8 cellular contexts compared by ENCODE assay signal in genomic region chr12:77324763-77325468, GRCh38.
DNase-seq lines count a peak whose midpoint lies in the region; ATAC-seq and TF ChIP-seq lines count a peak whose summit lies in the region.

No MANE protein-coding gene starts in this region.

- H3K27me3 ChIP-seq in BE2C: peaks cover 44% of the 10 kb centered on the region
- no peaks in the 10 kb centered on the region for H3K27me3 ChIP-seq in tibial nerve

- H3K4me1 Mint-ChIP-seq in activated CD4-positive, alpha-beta memory T cell treated with anti-CD3 and anti-CD28 coated beads, Interleukin-2, amount 10 ng/mL, durations not matched to agents 7 days and 5 days: peaks cover 6% of the 10 kb centered on the region
- H3K4me1 Mint-ChIP-seq in naive B cell: peaks cover 8 to 15% (median 14%) of the 10 kb centered on the region in 3 donors

- H3K36me3 ChIP-seq in BE2C: no peaks in the 10 kb centered on the region
- H3K36me3 ChIP-seq in tibial nerve: no peaks in the 10 kb centered on the region

- peak; percentile 77 for ATAC-seq in GM18520 (IDR thresholded peaks at IDR 0.05; ENCODE audit: unreplicated experiment)
- peak; percentile 92 for ATAC-seq in HG02973 (IDR thresholded peaks at IDR 0.05; ENCODE audit: unreplicated experiment)
- no peak for ATAC-seq in naive B cell (ENCODE audit: low read depth in 2 of 2)

- peak overlapping the region; percentile 45 for H3K4me3 ChIP-seq in BE2C (ENCODE audit: low read depth, low read length)
- peak overlapping the region; percentile 49 to 68 (median 62) for H3K4me3 ChIP-seq in tibial nerve

- no peaks in the 10 kb centered on the region for H3K9me3 ChIP-seq in BE2C
- H3K9me3 ChIP-seq in tibial nerve: no peaks in the 10 kb centered on the region

- DNase-seq in BE2C (peak; percentile 79), NCI-H2029 treated with DMSO at 0.1 percent for 48 hours (lab: John Stamatoyannopoulos, UW) (peak; percentile 17), fibroblast of the conjunctiva (ENCODE audit: low read depth) (peak; percentile 20), naive B cell (no peak), tibial nerve (ENCODE audit: low spot score in 2 of 2) (peak; percentile 38 to 53)
- peak; percentile 37 for DNase-seq in activated CD4-positive, alpha-beta memory T cell treated with anti-CD3 and anti-CD28 coated beads, Interleukin-2, amount 10 ng/mL, durations not matched to agents 7 days and 5 days

- CTCF ChIA-PET in activated CD4-positive, alpha-beta memory T cell treated with anti-CD3 and anti-CD28 coated beads, Interleukin-2, amount 10 ng/mL, durations not matched to agents 7 days and 5 days (lab: Charles Lee): interaction anchor here (1.1 to 1.2 kb wide), 2 partner anchors 9 kb away, joined by 3 to 5 read pairs; no protein-coding TSS in a partner anchor

- no peak overlapping the region for H3K27ac Mint-ChIP-seq in activated CD4-positive, alpha-beta memory T cell treated with anti-CD3 and anti-CD28 coated beads, Interleukin-2, amount 10 ng/mL, durations not matched to agents 7 days and 5 days
- H3K27ac Mint-ChIP-seq in naive B cell: no peak overlapping the region

- TF ChIP-seq CTCF in BE2C (IDR thresholded peaks at IDR 0.05; ENCODE audit: low read depth, low read length): peak; percentile 41
- peak; percentile 10 to 52 (median 46) for TF ChIP-seq CTCF in tibial nerve (IDR thresholded peaks at IDR 0.05)

- no peaks in the 10 kb centered on the region for H3K4me1 ChIP-seq in BE2C
- H3K4me1 ChIP-seq in tibial nerve: peaks cover 0 to 21% (median 0%) of the 10 kb centered on the region in 4 donors

- peak overlapping the region; percentile 54 for H3K4me3 Mint-ChIP-seq in activated CD4-positive, alpha-beta memory T cell treated with anti-CD3 and anti-CD28 coated beads, Interleukin-2, amount 10 ng/mL, durations not matched to agents 7 days and 5 days
- peak overlapping the region in 6 of 8 donors; percentile 53 to 84 (median 74) for H3K4me3 Mint-ChIP-seq in naive B cell

- H3K36me3 Mint-ChIP-seq in activated CD4-positive, alpha-beta memory T cell treated with anti-CD3 and anti-CD28 coated beads, Interleukin-2, amount 10 ng/mL, durations not matched to agents 7 days and 5 days (ENCODE audit: low read depth): no peaks in the 10 kb centered on the region
- H3K36me3 Mint-ChIP-seq in naive B cell: peaks cover 0 to 10% of the 10 kb centered on the region in 2 donors

- H3K27ac ChIP-seq in tibial nerve: peak overlapping the region in 2 of 4 donors; percentile 58 to 78

- TF ChIP-seq EP300 in tibial nerve (IDR thresholded peaks at IDR 0.05): no peak

- POLR2A ChIA-PET in activated CD4-positive, alpha-beta memory T cell treated with anti-CD3 and anti-CD28 coated beads, Interleukin-2, amount 10 ng/mL, durations not matched to agents 7 days and 5 days (lab: Charles Lee): no interaction called here

- WGBS in tibial nerve, 2 donors: 0 to 1% methylated on average over 44 to 49 of the region's 64 CpGs

- peaks cover 42% of the 10 kb centered on the region for H3K27me3 Mint-ChIP-seq in activated CD4-positive, alpha-beta memory T cell treated with anti-CD3 and anti-CD28 coated beads, Interleukin-2, amount 10 ng/mL, durations not matched to agents 7 days and 5 days
- peaks cover 60 to 66% (median 64%) of the 10 kb centered on the region in 3 donors for H3K27me3 Mint-ChIP-seq in naive B cell

- no peaks in the 10 kb centered on the region for H3K9me3 Mint-ChIP-seq in activated CD4-positive, alpha-beta memory T cell treated with anti-CD3 and anti-CD28 coated beads, Interleukin-2, amount 10 ng/mL, durations not matched to agents 7 days and 5 days
- no peaks in the 10 kb centered on the region for H3K9me3 Mint-ChIP-seq in naive B cell

- no peak for TF ChIP-seq POLR2A in tibial nerve (IDR thresholded peaks at IDR 0.05)

Comparison
In these comparisons a context has a peak if more than half of its experiments do, and no peak if none do; other contexts are left out.
1. ATAC-seq: peak in GM18520 (single experiment) and HG02973 (single experiment); none in naive B cell (0 of 2).